ENCODE assay signal across 10 cellular contexts in the genomic region with DNA sequence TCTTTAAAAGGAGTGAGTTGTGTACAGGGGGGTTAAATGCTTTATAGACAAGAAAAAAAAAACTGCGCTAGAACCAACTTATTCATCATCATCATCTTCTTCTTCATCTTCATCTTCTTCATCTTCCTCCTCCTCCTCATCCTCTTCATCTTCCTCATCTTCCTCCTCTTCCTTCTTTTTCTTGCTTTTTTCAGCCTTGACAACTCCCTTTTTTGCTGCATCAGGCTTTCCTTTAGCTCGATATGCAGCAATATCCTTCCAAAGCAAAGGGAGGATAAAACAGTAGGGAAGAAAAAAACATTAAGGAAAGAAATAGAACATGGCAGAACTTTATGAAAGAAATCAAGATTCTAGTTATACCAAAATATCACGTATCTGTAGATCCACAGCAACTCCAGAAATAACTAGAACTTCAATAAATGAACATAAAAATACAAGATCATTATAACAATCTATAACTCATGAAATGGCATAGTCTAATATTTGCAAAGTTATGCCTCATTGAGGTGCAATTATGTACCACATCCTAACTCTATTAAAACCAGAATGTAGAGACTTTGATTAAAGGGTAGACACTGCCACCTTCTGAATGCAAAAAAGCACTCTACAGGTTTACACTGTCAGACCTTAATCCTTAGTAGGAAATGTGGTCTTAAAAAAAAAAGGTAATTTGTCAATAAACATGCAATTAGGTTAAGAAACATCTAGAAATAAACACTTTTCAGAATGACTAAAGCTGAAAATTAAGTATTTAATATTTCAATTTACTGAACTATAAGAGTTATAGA. TPM values are rescaled to one million over a fixed set of nuclear protein-coding genes. Genes with fewer than 3 reads are reported as not detected.
A peak's percentile ranks its signal among the peaks of the same experiment; 100 is the strongest.
DNase-seq lines count a peak whose midpoint lies in the region; FAIRE-seq and TF ChIP-seq lines count a peak whose summit lies in the region.
"Not testable (repeated sequence)": the region's sequence is repeated elsewhere in the genome, so short reads cannot be mapped to it uniquely, and the experiment has no call there.
"Had no signal": no experiment of that assay in that cellular context is flagged by ENCODE, and none has a peak within 500 bp of the region (broad histone marks: within the 10 kb centered on the region; RNA-seq: fewer than 3 reads in every experiment).

No MANE protein-coding gene starts in this region.

- H3K4me3 ChIP-seq in esophagus squamous epithelium; liver (ENCODE audit: low read depth in 1 of 3, low read length in 3 of 3): not testable (repeated sequence)

- DNase-seq in ACHN (peak; percentile 31), NAMALWA (ENCODE audit: low spot score) (peak; percentile 68), astrocyte of the hippocampus (ENCODE audit: low read depth, low spot score) (peak; percentile 57), putamen (ENCODE audit: low spot score) (peak; percentile 34)
- DNase-seq in esophagus squamous epithelium (lab: John Stamatoyannopoulos, UW) = not testable (repeated sequence)

- peak; percentile 53 for FAIRE-seq in G401.6 (lab: Jason Lieb, UNC)

- intact Hi-C loops in esophagus squamous epithelium (cut with DNase I) = loop anchor here (10.0 kb wide), 2 partner anchors 57 to 333 kb away; no protein-coding TSS in a partner anchor

- in situ Hi-C loops in ACHN (cut with HindIII; ENCODE audit: low pct_ligation_motif_present, low pct_unique_long_range_greater_than_20kb, low sequenced_read_pairs) = not testable (repeated sequence)

- not testable (repeated sequence) for H3K27me3 Mint-ChIP-seq in T-helper 1 cell treated with Interleukin-12 subunit alpha and Interleukin-12 subunit beta and Interleukin-4 antibody, amounts not matched to agents 30 μg/mL and 1 μg/mL, for 36 hours (ENCODE audit: low read depth)

- not testable (repeated sequence) for TF ChIP-seq POLR2A in esophagus squamous epithelium (IDR thresholded peaks at IDR 0.05)

- H3K27ac ChIP-seq in esophagus squamous epithelium = peak overlapping the region in 2 of 4 donors; percentile 97 to 100
- H3K27ac ChIP-seq in liver (ENCODE audit: low read depth in 1 of 2, low read length in 2 of 2) = not testable (repeated sequence)

- H3K36me3 Mint-ChIP-seq in T-helper 1 cell treated with Interleukin-12 subunit alpha and Interleukin-12 subunit beta and Interleukin-4 antibody, amounts not matched to agents 30 μg/mL and 1 μg/mL, for 36 hours (ENCODE audit: low read depth) = peaks cover 51% of the 10 kb centered on the region

- WGBS in esophagus squamous epithelium, 2 donors = 48 to 64% methylated on average over 2 to 3 of the region's 3 CpGs
- WGBS in liver = 87% methylated on average over 3 of the region's 3 CpGs

- peak; percentile 35 to 56 (median 46) for TF ChIP-seq CTCF in esophagus squamous epithelium (IDR thresholded peaks at IDR 0.05)
- peak; percentile 44 for TF ChIP-seq CTCF in liver (IDR thresholded peaks at IDR 0.05; ENCODE audit: low read depth, low read length, missing input control)

- peak; percentile 79 to 81 for TF ChIP-seq RAD21 in liver (IDR thresholded peaks at IDR 0.05)

- peak overlapping the region; percentile 77 for H3K4me3 Mint-ChIP-seq in T-helper 1 cell treated with Interleukin-12 subunit alpha and Interleukin-12 subunit beta and Interleukin-4 antibody, amounts not matched to agents 30 μg/mL and 1 μg/mL, for 36 hours

- H3K9me3 Mint-ChIP-seq in T-helper 1 cell treated with Interleukin-12 subunit alpha and Interleukin-12 subunit beta and Interleukin-4 antibody, amounts not matched to agents 30 μg/mL and 1 μg/mL, for 36 hours = not testable (repeated sequence)

- peaks cover 29% of the 10 kb centered on the region for H3K4me1 Mint-ChIP-seq in T-helper 1 cell treated with Interleukin-12 subunit alpha and Interleukin-12 subunit beta and Interleukin-4 antibody, amounts not matched to agents 30 μg/mL and 1 μg/mL, for 36 hours (ENCODE audit: low read depth)

- H3K4me1 ChIP-seq in esophagus squamous epithelium (peaks cover 9 to 32% (median 23%) of the 10 kb centered on the region in 3 donors), liver (ENCODE audit: control insufficient read depth in 4 of 4, insufficient read depth in 4 of 4, low read length in 3 of 4) (peaks cover 4 to 33% (median 22%) of the 10 kb centered on the region in 4 donors)

- H3K27ac Mint-ChIP-seq in T-helper 1 cell treated with Interleukin-12 subunit alpha and Interleukin-12 subunit beta and Interleukin-4 antibody, amounts not matched to agents 30 μg/mL and 1 μg/mL, for 36 hours = peak overlapping the region; percentile 59

- not testable (repeated sequence) for H3K27me3 ChIP-seq in esophagus squamous epithelium; liver (ENCODE audit: control insufficient read depth in 4 of 4, insufficient read depth in 4 of 4, low read length in 3 of 4)

- peaks cover 0 to 50% (median 0%) of the 10 kb centered on the region in 3 donors for H3K36me3 ChIP-seq in esophagus squamous epithelium
- H3K36me3 ChIP-seq in liver (ENCODE audit: control insufficient read depth in 4 of 4, insufficient read depth in 3 of 4, low read depth in 1 of 4, low read length in 3 of 4) = not testable (repeated sequence)

- peak overlapping the region in 1 of 2 donors; percentile 76 for H3K9ac ChIP-seq in liver (ENCODE audit: low read depth in 1 of 2, low read length in 2 of 2)

- H3K9me3 ChIP-seq in esophagus squamous epithelium; liver (ENCODE audit: control insufficient read depth in 4 of 4, low read length in 3 of 4): not testable (repeated sequence)

RNA-seq across cellular contexts. Expression of a gene that starts 4.3 kb away (rescaled TPM):
- total RNA-seq in esophagus squamous epithelium (100 to 1,000 TPM; 189 to 446 (median 280) TPM), liver (100 to 1,000 TPM in 1 of 2 donors, 10 to 100 TPM in 1; 83.9 to 276 TPM)
- 100 to 1,000 TPM; 132 to 258 TPM for polyA plus RNA-seq in liver

RNA-seq across cellular contexts. Expression of a gene that starts 39.2 kb away (rescaled TPM):
- total RNA-seq in esophagus squamous epithelium = under 1 TPM in 1 of 4 donors, not detected in 3; 0.19 TPM
- not detected for total RNA-seq in liver
- under 1 TPM in 1 of 2 donors, not detected in 1; 0.10 TPM for polyA plus RNA-seq in liver
- total RNA-seq: mucosa of gallbladder, ureter had no signal
